Comparison of ENCODE assay signal across 23 cellular contexts in genomic region chr11:78284261-78284660, GRCh38.
"Had no signal": no experiment of that assay in that cellular context is flagged by ENCODE, and none has a peak within 500 bp of the region (broad histone marks: within the 10 kb centered on the region; RNA-seq: fewer than 3 reads in every experiment).

No MANE protein-coding gene starts in this region.

- H3K4me2 ChIP-seq: neural progenitor cell had no signal

- ATAC-seq: left lobe of liver; natural killer cell; stimulated activated effector memory CD8-positive, alpha-beta T cell treated with anti-CD3 and anti-CD28 coated beads, Interleukin-12 subunit alpha, Interleukin-12 subunit beta, amount 100 ng/mL, for 72 hours had no signal

- H3K4me3 ChIP-seq: lower lobe of right lung, neural progenitor cell, ovary, right atrium auricular region, sigmoid colon, spleen, thyroid gland, transverse colon, uterus had no signal

- DNase-seq: head of caudate nucleus; hippocampal formation; kidney glomerular epithelial cell; left cardiac atrium; lower lobe of right lung; mammary epithelial cell; mesenchymal stem cell; naive B cell; natural killer cell; nephron progenitor cell; ovary; sigmoid colon; small intestine; spleen; stimulated activated CD4-positive, alpha-beta T cell treated with anti-CD3 and anti-CD28 coated beads, Interleukin-4, amount 100 ng/mL, for 24 hours; stimulated activated naive CD4-positive, alpha-beta T cell; thyroid gland; transverse colon; uterus had no signal

- H3K9me3 ChIP-seq: lower lobe of right lung, ovary, thyroid gland had no signal

- H3K27ac ChIP-seq: lower lobe of right lung, neural progenitor cell, ovary, right atrium auricular region, sigmoid colon, spleen, thyroid gland, transverse colon, uterus had no signal

- H3K27me3 ChIP-seq: neural progenitor cell, ovary, right atrium auricular region, sigmoid colon, spleen, thyroid gland, transverse colon, uterus had no signal

- H3K9ac ChIP-seq: neural progenitor cell had no signal

- H2AFZ ChIP-seq: neural progenitor cell had no signal

- H3K36me3 ChIP-seq: neural progenitor cell, ovary, thyroid gland, transverse colon, uterus had no signal

- H3K4me1 ChIP-seq: neural progenitor cell, right atrium auricular region, sigmoid colon, transverse colon had no signal
